ENCODE assay signal across 24 cellular contexts in the genomic region with DNA sequence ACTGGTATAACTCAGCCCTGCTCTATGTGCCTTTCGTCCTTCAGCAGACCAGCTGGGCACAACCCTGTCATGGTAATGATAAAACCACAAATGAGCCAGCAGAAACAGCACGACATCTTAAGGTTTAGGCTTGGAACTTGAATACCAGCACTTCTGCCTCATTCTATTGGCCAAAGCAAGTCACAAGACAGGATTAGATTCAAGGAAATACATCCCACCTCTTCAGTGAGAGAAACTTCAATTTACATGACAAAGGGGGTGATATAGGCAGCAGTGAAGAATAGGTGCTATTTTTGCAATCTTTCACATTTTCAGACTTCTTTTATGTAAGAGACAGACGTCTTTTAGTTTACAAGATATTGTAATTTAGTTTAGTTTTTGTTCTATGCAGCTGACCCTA.
"Had no signal": no experiment of that assay in that cellular context is flagged by ENCODE, and none has a peak within 500 bp of the region (broad histone marks: within the 10 kb centered on the region; RNA-seq: fewer than 3 reads in every experiment).

No MANE protein-coding gene starts in this region.

- H3K27ac Mint-ChIP-seq: activated CD4-positive, alpha-beta memory T cell treated with anti-CD3 and anti-CD28 coated beads, Interleukin-2, amount 10 ng/mL, durations not matched to agents 7 days and 5 days; activated CD4-positive, alpha-beta T cell treated with anti-CD3 and anti-CD28 coated beads for 36 hours; activated naive CD4-positive, alpha-beta T cell treated with anti-CD3 and anti-CD28 coated beads for 36 hours; activated naive CD8-positive, alpha-beta T cell treated with anti-CD3 and anti-CD28 coated beads for 36 hours; activated T-helper 17 cell treated with anti-CD3 and anti-CD28 coated beads, Interleukin-2, amount 50 U/mL, for 72 hours; T-cell had no signal

- H3K9me3 Mint-ChIP-seq: activated CD4-positive, alpha-beta memory T cell treated with anti-CD3 and anti-CD28 coated beads, Interleukin-2, amount 10 ng/mL, durations not matched to agents 7 days and 5 days had no signal

- H3K27ac ChIP-seq: KMS-11, PC-9, VCaP had no signal

- ATAC-seq: activated CD4-positive, alpha-beta T cell treated with anti-CD3 and anti-CD28 coated beads for 36 hours; activated T-helper 17 cell treated with anti-CD3 and anti-CD28 coated beads, Interleukin-2, amount 50 U/mL, for 72 hours; T-cell had no signal

- H3K4me3 ChIP-seq: PC-9 had no signal

- H3K9ac ChIP-seq: KMS-11 had no signal

- DNase-seq: activated CD4-positive, alpha-beta memory T cell treated with anti-CD3 and anti-CD28 coated beads, Interleukin-2, amount 10 ng/mL, durations not matched to agents 7 days and 5 days; activated CD4-positive, alpha-beta T cell treated with anti-CD3 and anti-CD28 coated beads for 36 hours; activated CD4-positive, alpha-beta T cell treated with anti-CD3 and anti-CD28 coated beads, Interleukin-2, amount 50 U/mL, for 1 hour; activated gamma-delta T cell; activated naive CD4-positive, alpha-beta T cell treated with anti-CD3 and anti-CD28 coated beads for 36 hours; activated naive CD8-positive, alpha-beta T cell treated with anti-CD3 and anti-CD28 coated beads for 36 hours; activated T-cell treated with anti-CD3 and anti-CD28 coated beads for 4 hours; activated T-cell treated with anti-CD3 and anti-CD28 coated beads, Interleukin-2, amount 50 U/mL, for 48 hours; cerebellar nuclear complex; MM.1S; NCI-H1105 treated with DMSO at 0.1 percent for 48 hours; NCI-H1436 treated with DMSO at 0.1 percent for 48 hours; NCI-H187; NCI-H2081 treated with DMSO at 0.1 percent for 48 hours; NCI-H446; NCI-H524; PC-9; SIG-M5; T-cell; T-helper 2 cell; T1000 had no signal

- H3K36me3 Mint-ChIP-seq: activated naive CD8-positive, alpha-beta T cell treated with anti-CD3 and anti-CD28 coated beads for 36 hours; T-cell had no signal

- H2AFZ ChIP-seq: PC-9 had no signal

- H3K4me2 ChIP-seq: KMS-11, PC-9 had no signal
